Comparison of ENCODE assay signal across 17 cellular contexts in the genomic region with DNA sequence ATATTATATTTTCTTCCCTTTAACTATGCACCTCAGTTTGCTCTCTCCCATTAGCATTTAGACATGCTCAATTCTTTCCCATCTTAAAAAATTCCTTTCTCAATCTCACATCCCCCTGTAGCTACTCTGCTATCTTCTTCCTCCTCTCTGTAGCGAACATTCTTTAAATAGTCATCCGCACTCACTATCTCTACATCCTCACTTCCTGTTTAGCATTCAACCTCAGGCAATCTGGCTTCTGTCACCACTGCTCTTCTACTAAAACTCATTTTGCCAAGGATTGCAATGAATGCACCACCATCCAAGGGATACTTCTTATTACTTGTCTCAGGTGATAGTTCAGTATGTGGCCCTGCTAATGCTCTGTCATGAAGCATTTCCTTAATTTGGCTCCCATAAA. TPM values are rescaled to one million over a fixed set of nuclear protein-coding genes. Genes with fewer than 3 reads are reported as not detected.
DNase-seq lines count a peak whose midpoint lies in the region; ATAC-seq and TF ChIP-seq lines count a peak whose summit lies in the region.
"Had no signal": no experiment of that assay in that cellular context is flagged by ENCODE, and none has a peak within 500 bp of the region (broad histone marks: within the 10 kb centered on the region; RNA-seq: fewer than 3 reads in every experiment).

No MANE protein-coding gene starts in this region.

- H3K4me1 ChIP-seq in mesendoderm (ENCODE audit: control insufficient read depth, low read depth, low read length): no peaks in the 10 kb centered on the region

- no peak overlapping the region for H3K4ac ChIP-seq in mesendoderm (ENCODE audit: low read depth, low read length)

- no peak overlapping the region for H2AK5ac ChIP-seq in mesendoderm (ENCODE audit: low read length)

- no peak overlapping the region for H2BK5ac ChIP-seq in mesendoderm (ENCODE audit: low read length)

- H3K4me3 ChIP-seq in mesendoderm (ENCODE audit: low read length): no peak overlapping the region
- H3K4me3 ChIP-seq: ovary had no signal

- H4K5ac ChIP-seq in mesendoderm (ENCODE audit: low read length): no peak overlapping the region

- intact Hi-C loops in sciatic nerve (cut with DNase I): no loop called here

- H3K4me2 ChIP-seq in mesendoderm (ENCODE audit: low read length): no peak overlapping the region

- no peaks in the 10 kb centered on the region for H3K27me3 ChIP-seq in mesendoderm (ENCODE audit: insufficient read depth, low read length, poor library complexity)
- H3K27me3 ChIP-seq: ovary had no signal

- no peak overlapping the region for H4K8ac ChIP-seq in mesendoderm (ENCODE audit: low read depth, low read length)

- no peak overlapping the region for H3K9ac ChIP-seq in mesendoderm (ENCODE audit: low read length)

- no peak overlapping the region for H3K18ac ChIP-seq in mesendoderm (ENCODE audit: low read length)

- ATAC-seq in GM18511 (IDR thresholded peaks at IDR 0.05; ENCODE audit: unreplicated experiment) (peak; percentile 81), HG02885 (IDR thresholded peaks at IDR 0.05; ENCODE audit: poor library complexity, unreplicated experiment) (peak; percentile 65), sciatic nerve (no peak)
- ATAC-seq: activated CD4-positive, CD25-positive, alpha-beta regulatory T cell treated with anti-CD3 and anti-CD28 coated beads, Interleukin-2, amount 50 U/mL, for 24 hours had no signal

- no peak overlapping the region for H3K27ac ChIP-seq in mesendoderm (ENCODE audit: low read depth, low read length)
- H3K27ac ChIP-seq: C4-2B, ovary had no signal

- TF ChIP-seq POLR2A in erythroblast (IDR thresholded peaks at IDR 0.05; ENCODE audit: low read length): no peak

- H2BK15ac ChIP-seq in mesendoderm (replicated peaks; ENCODE audit: low read depth): no peak overlapping the region

- no peak overlapping the region for H2BK120ac ChIP-seq in mesendoderm (ENCODE audit: low read depth, low read length)

- H3K79me2 ChIP-seq in mesendoderm (ENCODE audit: control insufficient read depth, insufficient read depth, low read length): no peaks in the 10 kb centered on the region

- H3K23ac ChIP-seq in mesendoderm (ENCODE audit: low read length): no peak overlapping the region

- H3K36me3 ChIP-seq in mesendoderm (ENCODE audit: control insufficient read depth, insufficient read depth, low read length): no peaks in the 10 kb centered on the region
- H3K36me3 ChIP-seq: ovary had no signal

- DNase-seq in RPMI7951 (ENCODE audit: low read depth) (peak; percentile 24), mesendoderm (peak; percentile 82), sciatic nerve (ENCODE audit: low spot score) (no peak), erythroblast (lab: John Stamatoyannopoulos, UW) (no peak), NCI-H2196 (lab: John Stamatoyannopoulos, UW; ENCODE audit: unreplicated experiment) (no peak)
- DNase-seq in activated effector memory CD4-positive, alpha-beta T cell treated with Interleukin-2 at 50 U/mL for 16 hours: no peak
- DNase-seq: activated T-cell treated with anti-CD3 and anti-CD28 coated beads, Interleukin-2, amount 50 U/mL, for 48 hours; dermis blood vessel endothelial cell; foreskin fibroblast; H7; NCI-H146; ovary; stimulated activated CD4-positive, alpha-beta T cell treated with anti-CD3 and anti-CD28 coated beads, Interleukin-12 subunit alpha, Interleukin-12 subunit beta, amount 100 ng/mL, for 4 hours had no signal

- H3K56ac ChIP-seq in mesendoderm (ENCODE audit: low read length): no peak overlapping the region

- H3K79me1 ChIP-seq in mesendoderm (ENCODE audit: low read length): no peaks in the 10 kb centered on the region

- 100% methylated on average over 1 of the region's 2 CpGs for WGBS in mesendoderm (ENCODE audit: extremely low coverage, insufficient coverage, low lambda C conversion rate)

RNA-seq across cellular contexts. Expression of a gene that starts 10.9 kb away (rescaled TPM):
- total RNA-seq in RPMI7951 (2014; rRNA removed; shearing (Covaris generic)): 10.6 and 13.6 TPM in 2 replicates
- 0.94 TPM for polyA plus RNA-seq in mesendoderm (2013, experiment 1 of 2)
- polyA plus RNA-seq in mesendoderm (2013, experiment 2 of 2): 0.85 TPM
- total RNA-seq in sciatic nerve: 42.0 TPM

Comparison
In these comparisons a context has a peak if more than half of its experiments do, and no peak if none do; other contexts are left out.
1. DNase-seq: peak in RPMI7951 (single experiment) and mesendoderm (single experiment); none in activated effector memory CD4-positive, alpha-beta T cell treated with Interleukin-2 at 50 U/mL for 16 hours (single experiment), sciatic nerve (single experiment), erythroblast (0 of 2) and NCI-H2196 (single experiment).